26 cellular contexts compared by ENCODE assay signal in genomic region chr10:48749254-48749787, GRCh38.
DNase-seq lines count a peak whose midpoint lies in the region; ATAC-seq, FAIRE-seq and TF ChIP-seq lines count a peak whose summit lies in the region.
"Had no signal": no experiment of that assay in that cellular context is flagged by ENCODE, and none has a peak within 500 bp of the region (broad histone marks: within the 10 kb centered on the region; RNA-seq: fewer than 3 reads in every experiment).

No MANE protein-coding gene starts in this region.

- peaks cover 4% of the 10 kb centered on the region for H3K27me3 Mint-ChIP-seq in activated CD8-positive, alpha-beta T cell treated with anti-CD3 and anti-CD28 coated beads, Interleukin-2, amount 10 ng/mL, durations not matched to agents 7 days and 5 days (ENCODE audit: low read depth)
- no peaks in the 10 kb centered on the region for H3K27me3 Mint-ChIP-seq in activated CD8-positive, alpha-beta T cell treated with anti-CD3 and anti-CD28 coated beads for 36 hours

- FAIRE-seq in GM19239 (lab: Jason Lieb, UNC) (peak; percentile 11), urothelium cell line (lab: Jason Lieb, UNC) (peak; percentile 98)

- no peak for TF ChIP-seq EP300 in esophagus muscularis mucosa (IDR thresholded peaks at IDR 0.05)

- POLR2A ChIA-PET in activated CD8-positive, alpha-beta T cell treated with anti-CD3 and anti-CD28 coated beads, Interleukin-2, amount 10 ng/mL, durations not matched to agents 7 days and 5 days (lab: Charles Lee) = no interaction called here
- POLR2A ChIA-PET in activated CD8-positive, alpha-beta T cell treated with anti-CD3 and anti-CD28 coated beads for 36 hours (lab: Charles Lee) = no interaction called here

- H3K27ac ChIP-seq in esophagus muscularis mucosa (replicated peaks in 1 of 4) (no peak overlapping the region), ascending aorta (no peak overlapping the region), gastrocnemius medialis (no peak overlapping the region)
- H3K27ac ChIP-seq: 22Rv1; BLaER1 treated with 17β-estradiol and CSF1 and Interleukin-3, amounts not matched to agents 10 nM and 100 nM; GM23248; HL-60 had no signal

- CTCF ChIA-PET in activated CD8-positive, alpha-beta T cell treated with anti-CD3 and anti-CD28 coated beads, Interleukin-2, amount 10 ng/mL, durations not matched to agents 7 days and 5 days (lab: Charles Lee) = no interaction called here
- CTCF ChIA-PET in activated CD8-positive, alpha-beta T cell treated with anti-CD3 and anti-CD28 coated beads for 36 hours (lab: Charles Lee) = no interaction called here

- H3K4me1 ChIP-seq in esophagus muscularis mucosa (no peaks in the 10 kb centered on the region), ascending aorta (no peaks in the 10 kb centered on the region), gastrocnemius medialis (no peaks in the 10 kb centered on the region)
- H3K4me1 ChIP-seq: Caco-2 had no signal

- no peak overlapping the region for H3K27ac Mint-ChIP-seq in activated CD8-positive, alpha-beta T cell treated with anti-CD3 and anti-CD28 coated beads, Interleukin-2, amount 10 ng/mL, durations not matched to agents 7 days and 5 days
- H3K27ac Mint-ChIP-seq in activated CD8-positive, alpha-beta T cell treated with anti-CD3 and anti-CD28 coated beads for 36 hours = no peak overlapping the region
- H3K27ac Mint-ChIP-seq: CD4-positive, alpha-beta memory T cell had no signal

- intact Hi-C loops in activated CD8-positive, alpha-beta T cell treated with anti-CD3 and anti-CD28 coated beads for 36 hours (cut with micrococcal nuclease) = no loop called here
- intact Hi-C loops in esophagus muscularis mucosa (cut with DNase I) (no loop called here), ascending aorta (cut with DNase I) (no loop called here), gastrocnemius medialis (cut with DNase I; ENCODE audit: low total_unique reads) (no loop called here)

- no peak for TF ChIP-seq CTCF in activated CD8-positive, alpha-beta T cell treated with anti-CD3 and anti-CD28 coated beads for 36 hours (IDR thresholded peaks at IDR 0.05)
- no peak for TF ChIP-seq CTCF in esophagus muscularis mucosa (IDR thresholded peaks at IDR 0.05)
- no peak for TF ChIP-seq CTCF in ascending aorta (IDR thresholded peaks at IDR 0.05)
- no peak for TF ChIP-seq CTCF in gastrocnemius medialis (IDR thresholded peaks at IDR 0.05 in 4 of 5, conservative IDR thresholded peaks at IDR 0.05 in 1 of 5)

- no peak overlapping the region for H3K4me3 ChIP-seq in esophagus muscularis mucosa
- no peak overlapping the region for H3K4me3 ChIP-seq in ascending aorta
- H3K4me3 ChIP-seq in gastrocnemius medialis = no peak overlapping the region
- H3K4me3 ChIP-seq: BLaER1 treated with 17β-estradiol and CSF1 and Interleukin-3, amounts not matched to agents 10 nM and 100 nM; GM23248 had no signal

- DNase-seq in activated CD8-positive, alpha-beta T cell treated with anti-CD3 and anti-CD28 coated beads, Interleukin-2, amount 10 ng/mL, durations not matched to agents 7 days and 5 days = peak; percentile 5
- DNase-seq in activated CD8-positive, alpha-beta T cell treated with anti-CD3 and anti-CD28 coated beads for 36 hours = no peak
- DNase-seq in GM19239 (ENCODE audit: insufficient read length, low spot score) (no peak), esophagus muscularis mucosa (ENCODE audit: extremely low spot score) (peak; percentile 50), urothelium cell line (ENCODE audit: low spot score) (no peak), ascending aorta (ENCODE audit: low spot score in 2 of 2) (no peak), gastrocnemius medialis (no peak), dermis blood vessel endothelial cell (no peak)
- DNase-seq: ACHN; Caco-2; CD4-positive, alpha-beta memory T cell; DND-41; GM23248; H9; IMR-90; NCI-H1105 treated with DMSO at 0.1 percent for 48 hours; NCI-H2029 treated with DMSO at 0.1 percent for 48 hours; NCI-H345; NCI-H524; NCI-H774; NK-92 treated with Interleukin-12 subunit alpha and Interleukin-12 subunit beta, amount 100 ng/mL, for 24 hours had no signal

- in situ Hi-C loops in gastrocnemius medialis (cut with MboI; ENCODE audit: low sequenced_read_pairs in 4 of 4) = no loop called here

- no peak for ATAC-seq in activated CD8-positive, alpha-beta T cell treated with anti-CD3 and anti-CD28 coated beads, Interleukin-2, amount 10 ng/mL, durations not matched to agents 7 days and 5 days
- no peak for ATAC-seq in activated CD8-positive, alpha-beta T cell treated with anti-CD3 and anti-CD28 coated beads for 36 hours
- no peak for ATAC-seq in gastrocnemius medialis
- ATAC-seq: Panc1, SK-N-SH treated with all-trans-retinoic acid at 6 μM for 48 hours had no signal

- H3K27me3 ChIP-seq in esophagus muscularis mucosa (no peaks in the 10 kb centered on the region), ascending aorta (no peaks in the 10 kb centered on the region), gastrocnemius medialis (no peaks in the 10 kb centered on the region)
- H3K27me3 ChIP-seq: BLaER1 treated with 17β-estradiol and CSF1 and Interleukin-3, amounts not matched to agents 10 nM and 100 nM had no signal

- H3K9me3 Mint-ChIP-seq in activated CD8-positive, alpha-beta T cell treated with anti-CD3 and anti-CD28 coated beads, Interleukin-2, amount 10 ng/mL, durations not matched to agents 7 days and 5 days (ENCODE audit: insufficient read depth) = no peaks in the 10 kb centered on the region
- peaks cover 2% of the 10 kb centered on the region for H3K9me3 Mint-ChIP-seq in activated CD8-positive, alpha-beta T cell treated with anti-CD3 and anti-CD28 coated beads for 36 hours
- H3K9me3 Mint-ChIP-seq: H9 had no signal

- H3K9me3 ChIP-seq in esophagus muscularis mucosa (peaks cover 0 to 4% (median 2%) of the 10 kb centered on the region in 4 donors), ascending aorta (no peaks in the 10 kb centered on the region), gastrocnemius medialis (no peaks in the 10 kb centered on the region)
- H3K9me3 ChIP-seq: Caco-2 had no signal

- no peaks in the 10 kb centered on the region for H3K4me1 Mint-ChIP-seq in activated CD8-positive, alpha-beta T cell treated with anti-CD3 and anti-CD28 coated beads, Interleukin-2, amount 10 ng/mL, durations not matched to agents 7 days and 5 days (ENCODE audit: low read depth)
- H3K4me1 Mint-ChIP-seq in activated CD8-positive, alpha-beta T cell treated with anti-CD3 and anti-CD28 coated beads for 36 hours (ENCODE audit: low read depth) = no peaks in the 10 kb centered on the region
- H3K4me1 Mint-ChIP-seq: H9 had no signal

- no peaks in the 10 kb centered on the region for H3K36me3 ChIP-seq in esophagus muscularis mucosa
- H3K36me3 ChIP-seq in ascending aorta = no peaks in the 10 kb centered on the region
- H3K36me3 ChIP-seq in gastrocnemius medialis = no peaks in the 10 kb centered on the region

- no peaks in the 10 kb centered on the region for H3K36me3 Mint-ChIP-seq in activated CD8-positive, alpha-beta T cell treated with anti-CD3 and anti-CD28 coated beads, Interleukin-2, amount 10 ng/mL, durations not matched to agents 7 days and 5 days (ENCODE audit: low read depth)
- H3K36me3 Mint-ChIP-seq in activated CD8-positive, alpha-beta T cell treated with anti-CD3 and anti-CD28 coated beads for 36 hours (ENCODE audit: low read depth) = no peaks in the 10 kb centered on the region
- H3K36me3 Mint-ChIP-seq: CD4-positive, alpha-beta memory T cell had no signal

- TF ChIP-seq POLR2A in esophagus muscularis mucosa (IDR thresholded peaks at IDR 0.05; ENCODE audit: low read depth) (no peak), gastrocnemius medialis (IDR thresholded peaks at IDR 0.05) (no peak)

- 100% methylated on average over 1 of the region's 1 CpG for WGBS in esophagus muscularis mucosa

- no peak overlapping the region for H3K4me3 Mint-ChIP-seq in activated CD8-positive, alpha-beta T cell treated with anti-CD3 and anti-CD28 coated beads, Interleukin-2, amount 10 ng/mL, durations not matched to agents 7 days and 5 days
- H3K4me3 Mint-ChIP-seq in activated CD8-positive, alpha-beta T cell treated with anti-CD3 and anti-CD28 coated beads for 36 hours = no peak overlapping the region
- H3K4me3 Mint-ChIP-seq: CD4-positive, alpha-beta memory T cell; H9 had no signal

Comparison
In these comparisons a context has a peak if more than half of its experiments do, and no peak if none do; other contexts are left out.
1. DNase-seq: peak in activated CD8-positive, alpha-beta T cell treated with anti-CD3 and anti-CD28 coated beads, Interleukin-2, amount 10 ng/mL, durations not matched to agents 7 days and 5 days (single experiment) and esophagus muscularis mucosa (single experiment); none in activated CD8-positive, alpha-beta T cell treated with anti-CD3 and anti-CD28 coated beads for 36 hours (single experiment), GM19239 (single experiment), urothelium cell line (single experiment), ascending aorta (0 of 2), gastrocnemius medialis (0 of 2) and dermis blood vessel endothelial cell (single experiment).